ENCODE assay signal across 1 cellular context in genomic region chr18:45730832-45731545, GRCh38.
TF ChIP-seq lines count a peak whose summit lies in the region.

No MANE protein-coding gene starts in this region.

TF ChIP-seq in A549, 52 proteins besides CTCF, POLR2A, EP300 and RAD21 (continued from another document):
- TF ChIP-seq, protein P1, sequence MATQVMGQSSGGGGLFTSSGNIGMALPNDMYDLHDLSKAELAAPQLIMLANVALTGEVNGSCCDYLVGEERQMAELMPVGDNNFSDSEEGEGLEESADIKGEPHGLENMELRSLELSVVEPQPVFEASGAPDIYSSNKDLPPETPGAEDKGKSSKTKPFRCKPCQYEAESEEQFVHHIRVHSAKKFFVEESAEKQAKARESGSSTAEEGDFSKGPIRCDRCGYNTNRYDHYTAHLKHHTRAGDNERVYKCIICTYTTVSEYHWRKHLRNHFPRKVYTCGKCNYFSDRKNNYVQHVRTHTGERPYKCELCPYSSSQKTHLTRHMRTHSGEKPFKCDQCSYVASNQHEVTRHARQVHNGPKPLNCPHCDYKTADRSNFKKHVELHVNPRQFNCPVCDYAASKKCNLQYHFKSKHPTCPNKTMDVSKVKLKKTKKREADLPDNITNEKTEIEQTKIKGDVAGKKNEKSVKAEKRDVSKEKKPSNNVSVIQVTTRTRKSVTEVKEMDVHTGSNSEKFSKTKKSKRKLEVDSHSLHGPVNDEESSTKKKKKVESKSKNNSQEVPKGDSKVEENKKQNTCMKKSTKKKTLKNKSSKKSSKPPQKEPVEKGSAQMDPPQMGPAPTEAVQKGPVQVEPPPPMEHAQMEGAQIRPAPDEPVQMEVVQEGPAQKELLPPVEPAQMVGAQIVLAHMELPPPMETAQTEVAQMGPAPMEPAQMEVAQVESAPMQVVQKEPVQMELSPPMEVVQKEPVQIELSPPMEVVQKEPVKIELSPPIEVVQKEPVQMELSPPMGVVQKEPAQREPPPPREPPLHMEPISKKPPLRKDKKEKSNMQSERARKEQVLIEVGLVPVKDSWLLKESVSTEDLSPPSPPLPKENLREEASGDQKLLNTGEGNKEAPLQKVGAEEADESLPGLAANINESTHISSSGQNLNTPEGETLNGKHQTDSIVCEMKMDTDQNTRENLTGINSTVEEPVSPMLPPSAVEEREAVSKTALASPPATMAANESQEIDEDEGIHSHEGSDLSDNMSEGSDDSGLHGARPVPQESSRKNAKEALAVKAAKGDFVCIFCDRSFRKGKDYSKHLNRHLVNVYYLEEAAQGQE (IDR thresholded peaks at IDR 0.05) = no peak
- TF ChIP-seq HOXA7 (CRISPR knock-in tag; IDR thresholded peaks at IDR 0.05) = no peak
- TF ChIP-seq NFE2L2 (conservative IDR thresholded peaks at IDR 0.05; ENCODE audit: low read length) = no peak
- no peak for TF ChIP-seq JUN (IDR thresholded peaks at IDR 0.05)
- TF ChIP-seq KDM5A (IDR thresholded peaks at IDR 0.05) = no peak
- no peak for TF ChIP-seq HEYL (CRISPR knock-in tag; IDR thresholded peaks at IDR 0.05)
- no peak for TF ChIP-seq FOSL2 (IDR thresholded peaks at IDR 0.05)
- TF ChIP-seq FOSL2 (CRISPR knock-in tag; IDR thresholded peaks at IDR 0.05) = peak; percentile 16; the same call in 1 of the 2 replicates
- TF ChIP-seq POLR2AphosphoS2 (conservative IDR thresholded peaks at IDR 0.05; ENCODE audit: low read length) = no peak
- TF ChIP-seq JUNB (IDR thresholded peaks at IDR 0.05) = 0 out of 2 replicates have a peak, but pooled peaks have one; percentile 24
- no peak for TF ChIP-seq ESRRA (IDR thresholded peaks at IDR 0.05; ENCODE audit: borderline replicate concordance, low read length)
- TF ChIP-seq GATA3 (IDR thresholded peaks at IDR 0.05; ENCODE audit: borderline replicate concordance) = peak; percentile 60; the same call in 1 of the 2 replicates
- TF ChIP-seq TP53 (CRISPR knock-in tag; IDR thresholded peaks at IDR 0.05) = no peak
